In genomic region chr1:243407284-243408018, GRCh38 we compare ENCODE assay signal across 1 cellular context.
A peak's percentile ranks its signal among the peaks of the same experiment; 100 is the strongest.
TF ChIP-seq lines count a peak whose summit lies in the region.

No MANE protein-coding gene starts in this region.

TF ChIP-seq in K562, 482 proteins besides CTCF, POLR2A, EP300 and RAD21 (continued from another document):
- TF ChIP-seq CHD7 (IDR thresholded peaks at IDR 0.05; ENCODE audit: low read depth, low read length) (no peak), ATF2 (CRISPR knock-in tag; IDR thresholded peaks at IDR 0.05) (no peak), ADNP (tag; IDR thresholded peaks at IDR 0.05) (peak; percentile 30; the same call in 1 of the 2 replicates), ZBTB1 (CRISPR knock-in tag; IDR thresholded peaks at IDR 0.05; ENCODE audit: borderline replicate concordance, low read depth) (no peak)
TF ChIP-seq in K562: peak in this region for 18.
